Comparison of ENCODE assay signal across 17 cellular contexts in the genomic region with DNA sequence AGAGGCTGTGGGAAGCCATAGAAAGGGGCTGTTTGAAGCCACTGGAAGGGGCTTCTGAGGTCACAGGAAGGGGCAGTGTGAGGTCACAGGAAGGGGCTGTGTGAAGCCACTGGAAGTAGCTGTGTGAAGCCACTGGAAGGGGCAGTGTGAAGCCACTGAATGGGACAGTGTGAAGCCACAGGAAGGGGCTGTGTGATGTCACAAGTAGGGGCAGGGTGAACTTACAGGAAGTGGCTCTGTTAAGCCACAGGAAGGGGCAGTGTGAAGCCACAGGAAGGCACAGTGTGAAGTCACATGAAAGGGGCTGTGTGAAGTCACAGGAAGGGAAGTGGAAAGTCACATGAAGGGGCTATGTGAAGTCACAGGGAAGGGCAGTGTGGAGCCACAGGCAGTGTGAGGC. TPM values are rescaled to one million over a fixed set of nuclear protein-coding genes. Genes with fewer than 3 reads are reported as not detected.
"Had no signal": no experiment of that assay in that cellular context is flagged by ENCODE, and none has a peak within 500 bp of the region (broad histone marks: within the 10 kb centered on the region; RNA-seq: fewer than 3 reads in every experiment).

No MANE protein-coding gene starts in this region.

- DNase-seq: esophagus squamous epithelium; foreskin fibroblast; glutamatergic neuron; left lung; lower lobe of right lung; nephron progenitor cell; posterior cingulate gyrus; sigmoid colon; stimulated activated naive CD4-positive, alpha-beta T cell treated with Interleukin-2 at 50 U/mL for 16 hours; trophoblast cell had no signal

- H3K4me1 Mint-ChIP-seq: memory B cell, mesothelial cell of epicardium, nephron progenitor cell had no signal

- H3K4me3 ChIP-seq: esophagus squamous epithelium, gastroesophageal sphincter, left lung, lower lobe of right lung, sigmoid colon, skin epidermis had no signal

- H3K4me3 Mint-ChIP-seq: dendritic cell treated with granulocyte-macrophage colony-stimulating factor and Interleukin-4, amounts not matched to agents 40 ng/mL and 50 ng/mL, for 4 days; memory B cell; mesothelial cell of epicardium; nephron progenitor cell had no signal

- H3K27me3 Mint-ChIP-seq: dendritic cell treated with granulocyte-macrophage colony-stimulating factor and Interleukin-4, amounts not matched to agents 40 ng/mL and 50 ng/mL, for 4 days had no signal

- H3K4me1 ChIP-seq: esophagus squamous epithelium, left lung, lower lobe of right lung had no signal

- H3K9me3 ChIP-seq: gastroesophageal sphincter, sigmoid colon had no signal

- ATAC-seq: gastroesophageal sphincter, left lung, lower lobe of right lung had no signal

- H3K27me3 ChIP-seq: esophagus squamous epithelium, gastroesophageal sphincter, left lung, sigmoid colon had no signal

- H3K9me3 Mint-ChIP-seq: dendritic cell treated with granulocyte-macrophage colony-stimulating factor and Interleukin-4, amounts not matched to agents 40 ng/mL and 50 ng/mL, for 4 days; memory B cell; mesothelial cell of epicardium; nephron progenitor cell had no signal

- H3K27ac Mint-ChIP-seq: dendritic cell treated with granulocyte-macrophage colony-stimulating factor and Interleukin-4, amounts not matched to agents 40 ng/mL and 50 ng/mL, for 4 days; memory B cell; mesothelial cell of epicardium; nephron progenitor cell had no signal

- H3K27ac ChIP-seq: esophagus squamous epithelium, gastroesophageal sphincter, lower lobe of right lung, sigmoid colon had no signal

- FAIRE-seq: keratinocyte had no signal

- H3K36me3 Mint-ChIP-seq: memory B cell, mesothelial cell of epicardium had no signal

- H3K36me3 ChIP-seq: esophagus squamous epithelium, gastroesophageal sphincter, left lung, lower lobe of right lung, sigmoid colon had no signal

RNA-seq across cellular contexts. Expression of a gene that starts 33.1 kb away (rescaled TPM):
- total RNA-seq: myocyte had no signal
